In the genomic region with DNA sequence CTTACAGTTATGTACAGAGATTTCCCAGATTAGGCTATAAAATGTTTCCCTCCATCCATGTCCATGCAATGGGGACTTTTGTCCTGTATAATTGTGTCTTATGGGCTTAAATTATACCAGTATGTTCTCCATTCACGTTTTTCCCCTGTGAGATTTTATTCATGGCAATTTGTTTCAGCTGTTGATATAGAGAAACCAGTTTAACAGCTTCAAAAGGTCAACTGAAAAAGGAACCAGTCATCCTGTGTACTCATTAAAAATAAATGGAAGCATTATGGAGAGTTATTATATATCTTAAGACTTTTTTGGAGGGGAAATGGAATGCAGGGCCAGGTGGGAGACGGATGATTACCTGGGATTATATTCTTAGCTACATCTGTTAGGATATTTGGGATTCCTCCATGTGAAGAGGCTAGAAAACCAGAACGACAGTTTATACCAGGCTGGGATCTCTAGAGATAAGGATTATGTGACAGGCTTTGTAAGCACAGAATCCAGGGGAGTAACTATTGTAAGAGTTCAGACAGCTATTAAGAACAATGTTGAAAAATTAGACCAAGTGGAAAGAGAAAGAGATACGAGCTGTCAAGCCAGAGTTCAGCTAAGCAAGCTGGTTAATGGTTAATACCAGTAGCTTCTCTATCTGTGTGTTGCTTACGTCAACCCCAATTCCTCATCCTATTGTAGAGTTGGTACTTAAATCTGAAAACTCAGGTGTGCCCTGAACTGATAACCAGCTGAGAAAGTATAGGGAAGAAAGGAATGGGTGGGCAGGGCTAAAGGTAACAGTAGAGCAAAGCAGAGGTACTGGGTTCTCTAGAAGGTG, we compare ENCODE assay signal across 1 cellular context.
A peak's percentile ranks its signal among the peaks of the same experiment; 100 is the strongest.
TF ChIP-seq lines count a peak whose summit lies in the region.

No MANE protein-coding gene starts in this region.

TF ChIP-seq in GM12878, 131 proteins besides CTCF, POLR2A, EP300 and RAD21:
- TF ChIP-seq NBN (IDR thresholded peaks at IDR 0.05) (0 out of 2 replicates have a peak, but pooled peaks have one; percentile 21), IKZF2 (IDR thresholded peaks at IDR 0.05) (peak in 1 of 2 experiments; percentile 25; a peak in 2 of 4 replicates), ZNF274 (IDR thresholded peaks at IDR 0.05; ENCODE audit: insufficient read depth, insufficient read length) (no peak), ASH2L (IDR thresholded peaks at IDR 0.05; ENCODE audit: borderline replicate concordance, low read depth) (no peak), ATF7 (IDR thresholded peaks at IDR 0.05; ENCODE audit: low read depth) (peak; percentile 50), MTA2 (IDR thresholded peaks at IDR 0.05; ENCODE audit: low read depth) (peak; percentile 9; the same call in 1 of the 2 replicates)
